1 cellular context compared by ENCODE assay signal in the genomic region with DNA sequence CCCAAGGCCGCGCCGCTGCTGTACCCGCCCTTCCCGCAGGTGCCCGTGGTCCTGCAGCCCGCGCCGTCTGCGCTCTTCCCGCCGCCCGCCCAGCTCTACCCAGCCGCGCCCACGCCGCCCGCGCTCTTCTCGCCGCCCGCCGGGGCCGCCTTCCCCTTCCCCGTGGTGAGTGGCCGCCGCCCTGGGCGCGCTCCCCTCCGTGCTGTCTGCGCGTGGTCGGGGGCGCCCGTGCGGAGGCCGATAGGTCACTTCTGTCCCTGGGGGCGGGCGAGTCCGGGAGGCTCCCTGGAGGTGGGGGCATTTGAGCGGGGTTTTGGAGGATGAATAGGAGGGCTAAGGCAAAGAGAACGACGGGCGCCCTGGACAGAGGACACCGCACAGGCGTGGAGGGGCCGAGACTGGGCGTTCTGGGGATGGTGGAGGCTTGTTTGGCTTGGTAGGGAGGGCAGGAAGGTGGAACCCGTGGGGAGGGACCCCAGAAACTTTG.
TF ChIP-seq lines count a peak whose summit lies in the region.

No MANE protein-coding gene starts in this region.

TF ChIP-seq in WTC11, 78 proteins besides CTCF, POLR2A, EP300 and RAD21 (continued from another document):
- TF ChIP-seq, protein P1, sequence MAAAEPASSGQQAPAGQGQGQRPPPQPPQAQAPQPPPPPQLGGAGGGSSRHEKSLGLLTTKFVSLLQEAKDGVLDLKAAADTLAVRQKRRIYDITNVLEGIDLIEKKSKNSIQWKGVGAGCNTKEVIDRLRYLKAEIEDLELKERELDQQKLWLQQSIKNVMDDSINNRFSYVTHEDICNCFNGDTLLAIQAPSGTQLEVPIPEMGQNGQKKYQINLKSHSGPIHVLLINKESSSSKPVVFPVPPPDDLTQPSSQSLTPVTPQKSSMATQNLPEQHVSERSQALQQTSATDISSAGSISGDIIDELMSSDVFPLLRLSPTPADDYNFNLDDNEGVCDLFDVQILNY (CRISPR knock-in tag; IDR thresholded peaks at IDR 0.05), result 0 out of 2 replicates have a peak, but pooled peaks have one; percentile 26
- TF ChIP-seq, protein P2, sequence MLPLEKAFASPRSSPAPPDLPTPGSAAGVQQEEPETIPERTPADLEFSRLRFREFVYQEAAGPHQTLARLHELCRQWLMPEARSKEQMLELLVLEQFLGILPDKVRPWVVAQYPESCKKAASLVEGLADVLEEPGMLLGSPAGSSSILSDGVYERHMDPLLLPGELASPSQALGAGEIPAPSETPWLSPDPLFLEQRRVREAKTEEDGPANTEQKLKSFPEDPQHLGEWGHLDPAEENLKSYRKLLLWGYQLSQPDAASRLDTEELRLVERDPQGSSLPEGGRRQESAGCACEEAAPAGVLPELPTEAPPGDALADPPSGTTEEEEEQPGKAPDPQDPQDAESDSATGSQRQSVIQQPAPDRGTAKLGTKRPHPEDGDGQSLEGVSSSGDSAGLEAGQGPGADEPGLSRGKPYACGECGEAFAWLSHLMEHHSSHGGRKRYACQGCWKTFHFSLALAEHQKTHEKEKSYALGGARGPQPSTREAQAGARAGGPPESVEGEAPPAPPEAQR (CRISPR knock-in tag; IDR thresholded peaks at IDR 0.05), result no peak
- TF ChIP-seq, protein P3, sequence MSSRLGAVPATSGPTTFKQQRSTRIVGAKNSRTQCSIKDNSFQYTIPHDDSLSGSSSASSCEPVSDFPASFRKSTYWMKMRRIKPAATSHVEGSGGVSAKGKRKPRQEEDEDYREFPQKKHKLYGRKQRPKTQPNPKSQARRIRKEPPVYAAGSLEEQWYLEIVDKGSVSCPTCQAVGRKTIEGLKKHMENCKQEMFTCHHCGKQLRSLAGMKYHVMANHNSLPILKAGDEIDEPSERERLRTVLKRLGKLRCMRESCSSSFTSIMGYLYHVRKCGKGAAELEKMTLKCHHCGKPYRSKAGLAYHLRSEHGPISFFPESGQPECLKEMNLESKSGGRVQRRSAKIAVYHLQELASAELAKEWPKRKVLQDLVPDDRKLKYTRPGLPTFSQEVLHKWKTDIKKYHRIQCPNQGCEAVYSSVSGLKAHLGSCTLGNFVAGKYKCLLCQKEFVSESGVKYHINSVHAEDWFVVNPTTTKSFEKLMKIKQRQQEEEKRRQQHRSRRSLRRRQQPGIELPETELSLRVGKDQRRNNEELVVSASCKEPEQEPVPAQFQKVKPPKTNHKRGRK (CRISPR knock-in tag; IDR thresholded peaks at IDR 0.05; ENCODE audit: borderline replicate concordance), result no peak
